8 cellular contexts compared by ENCODE assay signal in the genomic region with DNA sequence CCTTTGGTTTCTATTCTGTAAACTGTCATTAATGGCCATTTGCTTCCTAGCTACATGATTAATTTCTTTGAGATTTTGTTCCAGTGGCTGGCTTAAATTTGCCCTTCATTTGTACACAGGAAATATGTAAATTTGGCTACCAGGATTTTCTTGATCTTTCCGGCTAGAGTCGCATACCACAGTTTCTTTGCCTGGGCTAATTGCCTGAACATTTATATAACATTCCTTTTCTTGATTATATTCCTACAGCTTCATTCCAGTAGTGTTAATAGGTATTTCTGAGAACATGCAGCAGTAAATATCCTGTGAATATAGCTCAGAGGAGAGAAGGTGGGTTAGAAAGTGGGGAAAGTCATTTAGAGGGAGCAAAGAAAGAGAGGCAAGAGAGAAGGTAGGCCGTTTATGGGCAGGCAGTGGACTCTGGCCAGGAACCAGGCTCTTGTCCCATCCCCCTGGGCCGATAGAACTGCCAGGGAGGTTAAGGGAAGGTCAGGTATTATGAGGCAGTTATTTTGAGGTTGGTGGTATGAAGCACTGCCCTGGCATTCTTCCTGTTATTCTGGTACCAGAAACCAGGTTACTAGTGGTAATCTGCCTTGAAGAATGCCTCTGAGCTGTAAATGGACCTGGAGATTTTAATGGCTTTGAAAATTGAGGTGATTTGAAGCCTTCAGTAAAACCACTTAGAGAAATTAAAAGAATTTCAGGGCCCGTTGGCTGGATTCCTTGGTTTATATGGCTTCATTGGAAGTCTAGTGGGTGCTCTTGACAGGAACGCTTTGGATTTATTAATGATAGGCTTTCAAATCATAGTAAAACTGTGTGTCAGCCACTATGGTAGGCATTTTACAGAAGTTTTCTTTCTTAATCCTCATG. TPM values are rescaled to one million over a fixed set of nuclear protein-coding genes. Genes with fewer than 3 reads are reported as not detected.
DNase-seq lines count a peak whose midpoint lies in the region; ATAC-seq lines count a peak whose summit lies in the region.

No MANE protein-coding gene starts in this region.

- H2AFZ ChIP-seq in mesenchymal stem cell (ENCODE audit: low read depth, low read length), result no peak overlapping the region

- intact Hi-C loops in aorta (cut with DNase I), result loop anchor here (5.0 kb wide), 1 partner anchor 41 kb away; the partner anchor contains the start of gene DYNLL1 (in 2 of the 2)

- H3K27me3 ChIP-seq in mesenchymal stem cell (ENCODE audit: control insufficient read depth in 1 of 2, insufficient read depth in 1 of 2, low read length in 2 of 2), result no peaks in the 10 kb centered on the region
- H3K27me3 ChIP-seq in aorta (ENCODE audit: control insufficient read depth in 1 of 2, insufficient read depth in 2 of 2, low read length in 1 of 2), result no peaks in the 10 kb centered on the region

- no peak overlapping the region for H3K18ac ChIP-seq in mesenchymal stem cell (ENCODE audit: low read depth in 1 of 2, low read length in 2 of 2)

- no peak overlapping the region for H4K8ac ChIP-seq in mesenchymal stem cell (ENCODE audit: low read length)

- no peak overlapping the region for H2BK12ac ChIP-seq in mesenchymal stem cell (ENCODE audit: low read length in 2 of 2)

- H2BK120ac ChIP-seq in mesenchymal stem cell (ENCODE audit: low read depth, low read length), result no peak overlapping the region

- H2BK15ac ChIP-seq in mesenchymal stem cell (ENCODE audit: low read depth, poor library complexity, severe bottlenecking), result no peak overlapping the region

- no peak overlapping the region for H2BK5ac ChIP-seq in mesenchymal stem cell (ENCODE audit: low read depth, low read length, poor library complexity, severe bottlenecking)

- no peak overlapping the region for H4K91ac ChIP-seq in mesenchymal stem cell (ENCODE audit: low read length)

- H3K4me1 ChIP-seq in mesenchymal stem cell (ENCODE audit: control insufficient read depth, insufficient read depth, low read depth, low read length) (peaks cover 21% of the 10 kb centered on the region), aorta (ENCODE audit: control insufficient read depth in 1 of 2, insufficient read depth in 2 of 2, low read length in 2 of 2) (peaks cover 12 to 21% of the 10 kb centered on the region in 2 donors)

- H3K27ac ChIP-seq in cingulate gyrus (ENCODE audit: low read depth, low read length) (peak overlapping the region; percentile 44), mesenchymal stem cell (ENCODE audit: low read length, poor library complexity, severe bottlenecking) (peak overlapping the region; percentile 33), aorta (ENCODE audit: low read depth in 1 of 2, low read length in 2 of 2) (peak overlapping the region; percentile 54 to 57)

- peak overlapping the region; percentile 67 for H3K9ac ChIP-seq in mesenchymal stem cell (ENCODE audit: low read length)

- H3K23ac ChIP-seq in mesenchymal stem cell (ENCODE audit: low read length in 2 of 2), result no peak overlapping the region

- 72% methylated on average over 4 of the region's 6 CpGs for WGBS in mesenchymal stem cell
- WGBS in aorta, 2 donors, result 5 to 7% methylated on average over 6 of the region's 6 CpGs

- no peak overlapping the region for H2AK5ac ChIP-seq in mesenchymal stem cell (ENCODE audit: low read length, severe bottlenecking)

- H3K4me2 ChIP-seq in mesenchymal stem cell (ENCODE audit: low read length, poor library complexity, severe bottlenecking), result peak overlapping the region; percentile 47

- DNase-seq in DMS79 treated with DMSO at 0.1 percent for 48 hours (lab: John Stamatoyannopoulos, UW) (peak; percentile 85), NCI-H2029 (lab: John Stamatoyannopoulos, UW) (peak; percentile 20), mesenchymal stem cell (peak; percentile 15), aorta (peak; percentile 80), NOMO-1 (lab: John Stamatoyannopoulos, UW; ENCODE audit: unreplicated experiment in 2 of 2) (no peak)

- H3K79me1 ChIP-seq in mesenchymal stem cell (replicated peaks; ENCODE audit: low read length, poor library complexity, severe bottlenecking), result no peaks in the 10 kb centered on the region

- no peak overlapping the region for H3K4ac ChIP-seq in mesenchymal stem cell (ENCODE audit: low read depth in 1 of 2, low read length in 2 of 2)

- no peak overlapping the region for H3K14ac ChIP-seq in mesenchymal stem cell (ENCODE audit: low read length in 2 of 2)

- H3K9me3 ChIP-seq in mesenchymal stem cell (ENCODE audit: control insufficient read depth, low read length) (no peaks in the 10 kb centered on the region), aorta (ENCODE audit: control insufficient read depth, low read length) (no peaks in the 10 kb centered on the region)

- ATAC-seq in aorta (ENCODE audit: low FRiP score) (peak; percentile 77), HG02870 (IDR thresholded peaks at IDR 0.05; ENCODE audit: unreplicated experiment) (no peak), GM21825 (IDR thresholded peaks at IDR 0.05; ENCODE audit: unreplicated experiment) (no peak)

- peak overlapping the region in 1 of 2 experiments; percentile 67 for H3K4me3 ChIP-seq in mesenchymal stem cell (ENCODE audit: insufficient read depth in 1 of 2, low read depth in 1 of 2, low read length in 2 of 2)
- H3K4me3 ChIP-seq in aorta (ENCODE audit: low read length in 2 of 2), result peak overlapping the region in 1 of 2 donors; percentile 61

- H3K36me3 ChIP-seq in mesenchymal stem cell (ENCODE audit: control insufficient read depth in 1 of 2, insufficient read depth in 2 of 2, low read depth in 1 of 2, low read length in 2 of 2) (peaks cover 9 to 14% of the 10 kb centered on the region in 2 experiments), aorta (ENCODE audit: control insufficient read depth in 1 of 2, insufficient read depth in 2 of 2, low read length in 1 of 2) (no peaks in the 10 kb centered on the region)

RNA-seq across cellular contexts. Expression of gene RNF10, which starts 4.4 kb away (rescaled TPM):
- 124 TPM for polyA plus RNA-seq in mesenchymal stem cell (2013, experiment 1 of 2)
- polyA plus RNA-seq in mesenchymal stem cell (2013, experiment 2 of 2), result 131 TPM
- 100 to 1,000 TPM; 184 to 200 TPM for total RNA-seq in aorta
- 100 to 1,000 TPM in 1 of 2 donors, 10 to 100 TPM in 1; 74.0 to 156 TPM for polyA plus RNA-seq in aorta

RNA-seq across cellular contexts. Expression of gene COQ5, which starts 9.6 kb away (rescaled TPM):
- 22.0 TPM for polyA plus RNA-seq in mesenchymal stem cell (2013, experiment 1 of 2)
- 21.3 TPM for polyA plus RNA-seq in mesenchymal stem cell (2013, experiment 2 of 2)
- 10 to 100 TPM; 12.0 to 18.3 TPM for total RNA-seq in aorta
- polyA plus RNA-seq in aorta, result 10 to 100 TPM; 25.0 to 26.0 TPM

RNA-seq across cellular contexts. Expression of gene DYNLL1, which starts 42.6 kb away (rescaled TPM):
- 419 TPM for polyA plus RNA-seq in mesenchymal stem cell (2013, experiment 1 of 2)
- polyA plus RNA-seq in mesenchymal stem cell (2013, experiment 2 of 2), result 417 TPM
- total RNA-seq in aorta, result 100 to 1,000 TPM; 236 to 262 TPM
- 100 to 1,000 TPM; 287 to 686 TPM for polyA plus RNA-seq in aorta

RNA-seq across cellular contexts. Expression of gene POP5, which starts 42.7 kb away (rescaled TPM):
- polyA plus RNA-seq in mesenchymal stem cell (2013, experiment 1 of 2), result 33.8 TPM
- 34.1 TPM for polyA plus RNA-seq in mesenchymal stem cell (2013, experiment 2 of 2)
- total RNA-seq in aorta, result 10 to 100 TPM; 18.2 to 26.0 TPM
- polyA plus RNA-seq in aorta, result 10 to 100 TPM; 33.8 to 69.7 TPM

Comparison
In these comparisons a context has a peak if more than half of its experiments do, and no peak if none do; other contexts are left out.
1. DNase-seq: peak in DMS79 treated with DMSO at 0.1 percent for 48 hours (single experiment), NCI-H2029 (single experiment), mesenchymal stem cell (single experiment) and aorta (2 of 2); none in NOMO-1 (0 of 2).
2. Peak in every context shown above with its lines, with median percentiles within 50 percentile points of each other: H3K27ac ChIP-seq.